In the genomic region with DNA sequence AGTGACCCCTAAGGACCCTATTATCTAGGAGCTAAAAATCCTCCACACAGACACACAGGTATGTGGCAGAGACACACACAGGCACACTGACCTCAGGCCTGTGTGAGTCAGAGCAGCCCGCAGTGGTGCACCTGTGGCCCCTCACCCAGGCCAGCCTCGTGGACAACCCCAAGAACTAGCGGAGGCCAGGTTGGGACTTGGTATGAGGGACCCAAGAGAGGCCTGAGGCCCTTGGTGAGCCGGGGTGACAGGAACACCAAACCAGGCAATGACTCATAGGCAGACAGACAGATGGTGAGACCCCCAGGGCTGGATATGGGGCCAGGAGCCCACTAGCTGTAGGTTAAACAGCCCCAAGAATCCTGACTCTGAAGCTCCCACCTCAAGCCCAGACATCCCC, we compare ENCODE assay signal across 19 cellular contexts. TPM values are rescaled to one million over a fixed set of nuclear protein-coding genes. Genes with fewer than 3 reads are reported as not detected.
DNase-seq lines count a peak whose midpoint lies in the region; ATAC-seq and TF ChIP-seq lines count a peak whose summit lies in the region.
"Had no signal": no experiment of that assay in that cellular context is flagged by ENCODE, and none has a peak within 500 bp of the region (broad histone marks: within the 10 kb centered on the region; RNA-seq: fewer than 3 reads in every experiment).

No MANE protein-coding gene starts in this region.

- H3K4me3 ChIP-seq in Loucy (ENCODE audit: low read length, poor library complexity, severe bottlenecking) (peak overlapping the region; percentile 35), neutrophil (ENCODE audit: low read depth in 1 of 2, low read length in 1 of 2) (peak overlapping the region in 1 of 2 experiments; percentile 22)

- H3K9me3 ChIP-seq in Loucy (ENCODE audit: insufficient read depth, low read depth, low read length) (no peaks in the 10 kb centered on the region), neutrophil (no peaks in the 10 kb centered on the region)

- POLR2A ChIA-PET in activated CD8-positive, alpha-beta T cell treated with anti-CD3 and anti-CD28 coated beads, Interleukin-2, amount 10 ng/mL, durations not matched to agents 7 days and 5 days (lab: Charles Lee): interaction anchor here (0.6 to 2.2 kb wide), 7 partner anchors 13 to 176 kb away, joined by 3 to 12 read pairs (median 3); no protein-coding TSS in a partner anchor

- ATAC-seq in activated naive CD4-positive, alpha-beta T cell treated with anti-CD3 and anti-CD28 coated beads, Interleukin-2, amount 50 U/mL, for 72 hours: no peak
- no peak for ATAC-seq in activated CD8-positive, alpha-beta T cell treated with anti-CD3 and anti-CD28 coated beads, Interleukin-2, amount 10 ng/mL, durations not matched to agents 7 days and 5 days
- no peak for ATAC-seq in natural killer cell treated with Interleukin-12 subunit alpha and Interleukin-12 subunit beta and Interleukin-15 and Interleukin-18, amount 100 ng/mL, for 72 hours
- no peak for ATAC-seq in GM21576 (IDR thresholded peaks at IDR 0.05; ENCODE audit: unreplicated experiment)

- DNase-seq in activated naive CD4-positive, alpha-beta T cell treated with anti-CD3 and anti-CD28 coated beads, Interleukin-2, amount 50 U/mL, for 72 hours (ENCODE audit: low spot score in 2 of 2): no peak
- DNase-seq in activated naive CD4-positive, alpha-beta T cell treated with anti-CD3 and anti-CD28 coated beads for 36 hours: no peak
- DNase-seq in activated CD8-positive, alpha-beta T cell treated with anti-CD3 and anti-CD28 coated beads, Interleukin-2, amount 10 ng/mL, durations not matched to agents 7 days and 5 days: no peak
- no peak for DNase-seq in natural killer cell treated with Interleukin-12 subunit alpha and Interleukin-12 subunit beta and Interleukin-15 and Interleukin-18, amount 100 ng/mL, for 72 hours (ENCODE audit: low spot score)
- no peak for DNase-seq in HPDE6-E6E7 (ENCODE audit: extremely low spot score)
- DNase-seq: ACHN; AML-193; CD4-positive, alpha-beta T cell; H9; IMR-90; NCI-H187; NCI-H345; NCI-H526 treated with DMSO at 0.1 percent for 48 hours; NK-92 treated with Interleukin-12 subunit alpha and Interleukin-12 subunit beta, amount 100 ng/mL, for 24 hours had no signal

- H3K4me1 Mint-ChIP-seq in activated naive CD4-positive, alpha-beta T cell treated with anti-CD3 and anti-CD28 coated beads for 36 hours (ENCODE audit: low read depth): peaks cover 13% of the 10 kb centered on the region
- peaks cover 72% of the 10 kb centered on the region for H3K4me1 Mint-ChIP-seq in activated CD8-positive, alpha-beta T cell treated with anti-CD3 and anti-CD28 coated beads, Interleukin-2, amount 10 ng/mL, durations not matched to agents 7 days and 5 days (ENCODE audit: low read depth)
- peaks cover 13 to 14% of the 10 kb centered on the region in 2 donors for H3K4me1 Mint-ChIP-seq in natural killer cell treated with Interleukin-12 subunit alpha and Interleukin-12 subunit beta and Interleukin-15 and Interleukin-18, amount 100 ng/mL, for 72 hours (ENCODE audit: low read depth in 2 of 2)

- no peaks in the 10 kb centered on the region for H3K9me3 Mint-ChIP-seq in activated naive CD4-positive, alpha-beta T cell treated with anti-CD3 and anti-CD28 coated beads, Interleukin-2, amount 50 U/mL, for 72 hours
- no peaks in the 10 kb centered on the region for H3K9me3 Mint-ChIP-seq in activated naive CD4-positive, alpha-beta T cell treated with anti-CD3 and anti-CD28 coated beads for 36 hours
- no peaks in the 10 kb centered on the region for H3K9me3 Mint-ChIP-seq in activated CD8-positive, alpha-beta T cell treated with anti-CD3 and anti-CD28 coated beads, Interleukin-2, amount 10 ng/mL, durations not matched to agents 7 days and 5 days (ENCODE audit: insufficient read depth)
- no peaks in the 10 kb centered on the region for H3K9me3 Mint-ChIP-seq in natural killer cell treated with Interleukin-12 subunit alpha and Interleukin-12 subunit beta and Interleukin-15 and Interleukin-18, amount 100 ng/mL, for 72 hours
- H3K9me3 Mint-ChIP-seq: CD4-positive, alpha-beta T cell; H9 had no signal

- CTCF ChIA-PET in activated naive CD4-positive, alpha-beta T cell treated with anti-CD3 and anti-CD28 coated beads for 36 hours (lab: Charles Lee): interaction anchor here (0.6 to 7.9 kb wide), 5 partner anchors 11 to 178 kb away, joined by 3 to 137 read pairs (median 3); no protein-coding TSS in a partner anchor
- CTCF ChIA-PET in activated CD8-positive, alpha-beta T cell treated with anti-CD3 and anti-CD28 coated beads, Interleukin-2, amount 10 ng/mL, durations not matched to agents 7 days and 5 days (lab: Charles Lee): interaction anchor here (0.9 to 4.8 kb wide), 11 partner anchors 20 to 191 kb away, joined by 3 to 59 read pairs (median 5); no protein-coding TSS in a partner anchor

- intact Hi-C loops in activated naive CD4-positive, alpha-beta T cell treated with anti-CD3 and anti-CD28 coated beads for 36 hours (cut with micrococcal nuclease): no loop called here

- no peak overlapping the region for H2AFZ ChIP-seq in Loucy (ENCODE audit: low read length)

- H3K4me1 ChIP-seq in Loucy (ENCODE audit: insufficient read depth, low read length, poor library complexity, severe bottlenecking): peaks cover 23% of the 10 kb centered on the region
- peaks cover 52 to 54% of the 10 kb centered on the region in 2 experiments for H3K4me1 ChIP-seq in neutrophil (ENCODE audit: control insufficient read depth in 1 of 2, insufficient read depth in 1 of 2, low read depth in 1 of 2, low read length in 1 of 2)

- H3K36me3 Mint-ChIP-seq in activated naive CD4-positive, alpha-beta T cell treated with anti-CD3 and anti-CD28 coated beads, Interleukin-2, amount 50 U/mL, for 72 hours: no peaks in the 10 kb centered on the region
- H3K36me3 Mint-ChIP-seq in activated naive CD4-positive, alpha-beta T cell treated with anti-CD3 and anti-CD28 coated beads for 36 hours (ENCODE audit: low read depth): no peaks in the 10 kb centered on the region
- H3K36me3 Mint-ChIP-seq in activated CD8-positive, alpha-beta T cell treated with anti-CD3 and anti-CD28 coated beads, Interleukin-2, amount 10 ng/mL, durations not matched to agents 7 days and 5 days (ENCODE audit: low read depth): peaks cover 37% of the 10 kb centered on the region
- H3K36me3 Mint-ChIP-seq in natural killer cell treated with Interleukin-12 subunit alpha and Interleukin-12 subunit beta and Interleukin-15 and Interleukin-18, amount 100 ng/mL, for 72 hours: no peaks in the 10 kb centered on the region

- no peaks in the 10 kb centered on the region for H3F3A ChIP-seq in Loucy (ENCODE audit: low read depth)

- peak overlapping the region; percentile 36 to 72 for H3K27ac Mint-ChIP-seq in activated naive CD4-positive, alpha-beta T cell treated with anti-CD3 and anti-CD28 coated beads, Interleukin-2, amount 50 U/mL, for 72 hours
- no peak overlapping the region for H3K27ac Mint-ChIP-seq in activated naive CD4-positive, alpha-beta T cell treated with anti-CD3 and anti-CD28 coated beads for 36 hours
- H3K27ac Mint-ChIP-seq in activated CD8-positive, alpha-beta T cell treated with anti-CD3 and anti-CD28 coated beads, Interleukin-2, amount 10 ng/mL, durations not matched to agents 7 days and 5 days: peak overlapping the region; percentile 80
- no peak overlapping the region for H3K27ac Mint-ChIP-seq in natural killer cell treated with Interleukin-12 subunit alpha and Interleukin-12 subunit beta and Interleukin-15 and Interleukin-18, amount 100 ng/mL, for 72 hours
- H3K27ac Mint-ChIP-seq: CD4-positive, alpha-beta T cell had no signal

- H3K27me3 Mint-ChIP-seq in activated naive CD4-positive, alpha-beta T cell treated with anti-CD3 and anti-CD28 coated beads for 36 hours (ENCODE audit: low read depth): no peaks in the 10 kb centered on the region
- peaks cover 1% of the 10 kb centered on the region for H3K27me3 Mint-ChIP-seq in activated CD8-positive, alpha-beta T cell treated with anti-CD3 and anti-CD28 coated beads, Interleukin-2, amount 10 ng/mL, durations not matched to agents 7 days and 5 days (ENCODE audit: low read depth)
- no peaks in the 10 kb centered on the region for H3K27me3 Mint-ChIP-seq in natural killer cell treated with Interleukin-12 subunit alpha and Interleukin-12 subunit beta and Interleukin-15 and Interleukin-18, amount 100 ng/mL, for 72 hours
- H3K27me3 Mint-ChIP-seq: CD4-positive, alpha-beta T cell had no signal

- H3K9ac ChIP-seq in Loucy (ENCODE audit: low read depth, low read length, poor library complexity, severe bottlenecking): peak overlapping the region; percentile 74

- H4K20me1 ChIP-seq in Loucy (ENCODE audit: insufficient read depth, low read length, poor library complexity, severe bottlenecking): no peaks in the 10 kb centered on the region

- no peak for TF ChIP-seq CTCF in Loucy (conservative IDR thresholded peaks at IDR 0.05; ENCODE audit: low read length)
- TF ChIP-seq CTCF in neutrophil (IDR thresholded peaks at IDR 0.05): no peak

- H3K36me3 ChIP-seq in Loucy (ENCODE audit: insufficient read depth, low read length) (no peaks in the 10 kb centered on the region), neutrophil (peaks cover 6% of the 10 kb centered on the region)

- peaks cover 3% of the 10 kb centered on the region; the same call in 1 of the 2 replicates for H3K79me2 ChIP-seq in Loucy (ENCODE audit: insufficient read depth, low read length)

- H3K27me3 ChIP-seq in Loucy (ENCODE audit: insufficient read depth, low read length, poor library complexity, severe bottlenecking): no peaks in the 10 kb centered on the region
- H3K27me3 ChIP-seq in neutrophil: no peaks in the 10 kb centered on the region

- H3K4me2 ChIP-seq in Loucy (ENCODE audit: low read depth, low read length, poor library complexity, severe bottlenecking): peak overlapping the region; percentile 55

- H3K4me3 Mint-ChIP-seq in activated naive CD4-positive, alpha-beta T cell treated with anti-CD3 and anti-CD28 coated beads for 36 hours: no peak overlapping the region
- H3K4me3 Mint-ChIP-seq in activated CD8-positive, alpha-beta T cell treated with anti-CD3 and anti-CD28 coated beads, Interleukin-2, amount 10 ng/mL, durations not matched to agents 7 days and 5 days: peak overlapping the region; percentile 71
- no peak overlapping the region for H3K4me3 Mint-ChIP-seq in natural killer cell treated with Interleukin-12 subunit alpha and Interleukin-12 subunit beta and Interleukin-15 and Interleukin-18, amount 100 ng/mL, for 72 hours
- H3K4me3 Mint-ChIP-seq: CD4-positive, alpha-beta T cell; H9 had no signal

- no peaks in the 10 kb centered on the region for H3K9me2 ChIP-seq in Loucy (replicated peaks; ENCODE audit: low read depth, low read length)

- peak overlapping the region; percentile 55 for H3K27ac ChIP-seq in neutrophil

RNA-seq across cellular contexts. Expression of a gene that starts 6.0 kb away (rescaled TPM):
- 1 to 10 TPM; 6.3 to 7.5 TPM for total RNA-seq in activated naive CD4-positive, alpha-beta T cell treated with anti-CD3 and anti-CD28 coated beads, Interleukin-2, amount 50 U/mL, for 72 hours
- 1 to 10 TPM; 2.1 to 3.8 TPM for total RNA-seq in activated naive CD4-positive, alpha-beta T cell treated with anti-CD3 and anti-CD28 coated beads for 36 hours
- 10 to 100 TPM; 24.5 to 25.4 TPM for total RNA-seq in activated CD8-positive, alpha-beta T cell treated with anti-CD3 and anti-CD28 coated beads, Interleukin-2, amount 10 ng/mL, durations not matched to agents 7 days and 5 days
- total RNA-seq in natural killer cell treated with Interleukin-12 subunit alpha and Interleukin-12 subunit beta and Interleukin-15 and Interleukin-18, amount 100 ng/mL, for 72 hours: 1 to 10 TPM; 4.0 to 4.4 TPM

RNA-seq across cellular contexts. Expression of a gene that starts 16.7 kb away (rescaled TPM):
- total RNA-seq in activated naive CD4-positive, alpha-beta T cell treated with anti-CD3 and anti-CD28 coated beads, Interleukin-2, amount 50 U/mL, for 72 hours: 10 to 100 TPM; 16.1 to 40.4 TPM
- 10 to 100 TPM in 1 of 2 experiments, 1 to 10 TPM in 1; 8.9 to 11.2 TPM for total RNA-seq in activated naive CD4-positive, alpha-beta T cell treated with anti-CD3 and anti-CD28 coated beads for 36 hours
- total RNA-seq in activated CD8-positive, alpha-beta T cell treated with anti-CD3 and anti-CD28 coated beads, Interleukin-2, amount 10 ng/mL, durations not matched to agents 7 days and 5 days: 100 to 1,000 TPM; 135 to 140 TPM
- total RNA-seq in natural killer cell treated with Interleukin-12 subunit alpha and Interleukin-12 subunit beta and Interleukin-15 and Interleukin-18, amount 100 ng/mL, for 72 hours: 10 to 100 TPM; 15.5 to 38.7 TPM
- total RNA-seq: H9, HT1080, IMR-90, LHCN-M2 had no signal

RNA-seq across cellular contexts. Expression of a gene that starts 36.8 kb away (rescaled TPM):
- total RNA-seq in activated naive CD4-positive, alpha-beta T cell treated with anti-CD3 and anti-CD28 coated beads, Interleukin-2, amount 50 U/mL, for 72 hours: 100 to 1,000 TPM in 1 of 2 donors, 10 to 100 TPM in 1; 68.9 to 522 TPM
- total RNA-seq in activated naive CD4-positive, alpha-beta T cell treated with anti-CD3 and anti-CD28 coated beads for 36 hours: 100 to 1,000 TPM; 111 to 115 TPM
- 100 to 1,000 TPM; 532 to 569 TPM for total RNA-seq in activated CD8-positive, alpha-beta T cell treated with anti-CD3 and anti-CD28 coated beads, Interleukin-2, amount 10 ng/mL, durations not matched to agents 7 days and 5 days
- 100 to 1,000 TPM in 1 of 2 donors, 10 to 100 TPM in 1; 63.3 to 125 TPM for total RNA-seq in natural killer cell treated with Interleukin-12 subunit alpha and Interleukin-12 subunit beta and Interleukin-15 and Interleukin-18, amount 100 ng/mL, for 72 hours

RNA-seq across cellular contexts. Expression of a gene that starts 43.4 kb away (rescaled TPM):
- 10 to 100 TPM; 27.2 to 36.9 TPM for total RNA-seq in activated naive CD4-positive, alpha-beta T cell treated with anti-CD3 and anti-CD28 coated beads, Interleukin-2, amount 50 U/mL, for 72 hours
- total RNA-seq in activated naive CD4-positive, alpha-beta T cell treated with anti-CD3 and anti-CD28 coated beads for 36 hours: 10 to 100 TPM; 19.4 to 21.4 TPM
- total RNA-seq in activated CD8-positive, alpha-beta T cell treated with anti-CD3 and anti-CD28 coated beads, Interleukin-2, amount 10 ng/mL, durations not matched to agents 7 days and 5 days: 10 to 100 TPM; 47.6 to 49.2 TPM
- total RNA-seq in natural killer cell treated with Interleukin-12 subunit alpha and Interleukin-12 subunit beta and Interleukin-15 and Interleukin-18, amount 100 ng/mL, for 72 hours: 10 to 100 TPM; 13.9 to 28.3 TPM

Comparison
In these comparisons a context has a peak if more than half of its experiments do, and no peak if none do; other contexts are left out.
1. H3K27ac Mint-ChIP-seq: peak in activated naive CD4-positive, alpha-beta T cell treated with anti-CD3 and anti-CD28 coated beads, Interleukin-2, amount 50 U/mL, for 72 hours (2 of 2) and activated CD8-positive, alpha-beta T cell treated with anti-CD3 and anti-CD28 coated beads, Interleukin-2, amount 10 ng/mL, durations not matched to agents 7 days and 5 days (single experiment); none in activated naive CD4-positive, alpha-beta T cell treated with anti-CD3 and anti-CD28 coated beads for 36 hours (single experiment) and natural killer cell treated with Interleukin-12 subunit alpha and Interleukin-12 subunit beta and Interleukin-15 and Interleukin-18, amount 100 ng/mL, for 72 hours (0 of 2).